10 cellular contexts compared by ENCODE assay signal in the genomic region with DNA sequence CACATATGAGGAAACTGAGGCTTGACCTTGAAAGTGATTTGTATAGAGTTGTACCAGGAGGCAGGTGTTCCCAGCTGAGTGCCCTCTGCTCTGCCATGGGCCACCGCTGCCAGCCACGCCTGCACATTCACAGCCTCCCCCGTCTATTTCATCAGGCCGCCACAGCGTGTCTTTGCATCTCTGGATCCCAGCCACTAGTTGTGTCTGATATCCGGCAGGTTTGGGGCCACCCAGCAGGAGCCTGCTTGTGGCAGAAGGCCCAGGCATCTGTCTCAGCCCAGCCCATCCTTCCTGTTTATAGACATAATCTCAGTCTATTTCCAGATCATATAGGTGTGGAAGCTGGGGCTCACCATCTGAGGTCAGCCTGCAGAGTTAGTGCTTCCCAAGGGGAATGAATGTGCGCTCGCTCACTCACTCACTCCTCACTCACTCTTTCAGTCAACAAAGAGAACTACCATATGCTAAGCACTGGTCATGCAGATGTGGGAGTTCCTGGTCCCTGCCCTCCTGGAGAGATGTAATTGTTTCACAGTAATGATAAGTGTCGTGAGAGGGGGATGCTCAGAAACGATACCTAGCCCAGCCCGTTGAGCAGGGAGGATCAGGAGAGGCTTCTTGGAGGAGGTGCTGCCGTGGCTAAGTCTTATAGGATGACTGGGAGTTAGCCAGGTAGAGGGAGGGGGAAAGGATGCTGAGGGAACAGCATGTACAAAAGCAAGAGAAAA.
DNase-seq lines count a peak whose midpoint lies in the region; ATAC-seq and TF ChIP-seq lines count a peak whose summit lies in the region.
"Had no signal": no experiment of that assay in that cellular context is flagged by ENCODE, and none has a peak within 500 bp of the region (broad histone marks: within the 10 kb centered on the region; RNA-seq: fewer than 3 reads in every experiment).

No MANE protein-coding gene starts in this region.

- peak; percentile 18 to 24 for DNase-seq in activated T-cell treated with anti-CD3 and anti-CD28 coated beads, Interleukin-2, amount 50 U/mL, for 72 hours
- no peak for DNase-seq in activated T-cell treated with anti-CD3 and anti-CD28 coated beads, Interleukin-2, amount 50 U/mL, for 48 hours
- peak; percentile 20 to 31 for DNase-seq in activated CD4-positive, alpha-beta T cell treated with anti-CD3 and anti-CD28 coated beads, Interleukin-2, amount 50 U/mL, for 48 hours
- DNase-seq in stromal cell of bone marrow (ENCODE audit: low read depth) (peak; percentile 16), stomach (no peak), AML-193 (lab: John Stamatoyannopoulos, UW) (no peak)
- DNase-seq: left lung, OCI-M1 had no signal

- TF ChIP-seq POLR2A in gastroesophageal sphincter (IDR thresholded peaks at IDR 0.05) (no peak), stomach (IDR thresholded peaks at IDR 0.05) (no peak)

- H3K36me3 ChIP-seq in gastroesophageal sphincter (peaks cover 0 to 7% of the 10 kb centered on the region in 2 donors), stomach (peaks cover 0 to 3% (median 0%) of the 10 kb centered on the region in 4 donors)

- 63 to 64% methylated on average over 11 to 12 of the region's 12 CpGs for WGBS in gastroesophageal sphincter (ENCODE audit: low coverage in 1 of 2), 2 donors
- 46 to 57% (median 55%) methylated on average over 12 of the region's 12 CpGs for whole genome bisulfite sequencing in stomach, 5 donors

- intact Hi-C loops in stomach (cut with DNase I; ENCODE audit: low total_unique reads): no loop called here

- no peaks in the 10 kb centered on the region for H3K27me3 Mint-ChIP-seq in activated T-cell treated with anti-CD3 and anti-CD28 coated beads, Interleukin-2, amount 50 U/mL, for 72 hours (ENCODE audit: low read depth)

- H3K27ac Mint-ChIP-seq in activated T-cell treated with anti-CD3 and anti-CD28 coated beads, Interleukin-2, amount 50 U/mL, for 72 hours: no peak overlapping the region

- H3K27me3 ChIP-seq in gastroesophageal sphincter (no peaks in the 10 kb centered on the region), stomach (no peaks in the 10 kb centered on the region)
- H3K27me3 ChIP-seq: left lung had no signal

- no peaks in the 10 kb centered on the region for H3K36me3 Mint-ChIP-seq in activated T-cell treated with anti-CD3 and anti-CD28 coated beads, Interleukin-2, amount 50 U/mL, for 72 hours (ENCODE audit: insufficient read depth in 2 of 2)

- H3K27ac ChIP-seq in gastroesophageal sphincter (no peak overlapping the region), stomach (peak overlapping the region in 2 of 5 donors; percentile 6 to 11)

- peak overlapping the region in 1 of 2 donors; percentile 0 for H3K4me3 Mint-ChIP-seq in activated T-cell treated with anti-CD3 and anti-CD28 coated beads, Interleukin-2, amount 50 U/mL, for 72 hours

- TF ChIP-seq EP300 in gastroesophageal sphincter (IDR thresholded peaks at IDR 0.05) (no peak), stomach (IDR thresholded peaks at IDR 0.05) (no peak)

- H3K9me3 ChIP-seq in gastroesophageal sphincter: no peaks in the 10 kb centered on the region
- H3K9me3 ChIP-seq in stomach: no peaks in the 10 kb centered on the region
- H3K9me3 ChIP-seq: left lung had no signal

- H3K4me1 Mint-ChIP-seq in activated T-cell treated with anti-CD3 and anti-CD28 coated beads, Interleukin-2, amount 50 U/mL, for 72 hours (ENCODE audit: low read depth): peaks cover 43% of the 10 kb centered on the region

- H3K4me3 ChIP-seq in gastroesophageal sphincter (no peak overlapping the region), stomach (no peak overlapping the region)
- H3K4me3 ChIP-seq: left lung had no signal

- H3K4me1 ChIP-seq in gastroesophageal sphincter (peaks cover 0 to 34% (median 17%) of the 10 kb centered on the region in 3 donors), stomach (peaks cover 11 to 32% (median 20%) of the 10 kb centered on the region in 4 donors)

- peak; percentile 52 to 64 for ATAC-seq in activated T-cell treated with anti-CD3 and anti-CD28 coated beads, Interleukin-2, amount 50 U/mL, for 72 hours (replicated peaks in 1 of 2)
- ATAC-seq in gastroesophageal sphincter (peak; percentile 37), GM19397 (IDR thresholded peaks at IDR 0.05; ENCODE audit: unreplicated experiment) (no peak)
- ATAC-seq: left lung had no signal

- H3K9me3 Mint-ChIP-seq in activated T-cell treated with anti-CD3 and anti-CD28 coated beads, Interleukin-2, amount 50 U/mL, for 72 hours: no peaks in the 10 kb centered on the region

- TF ChIP-seq CTCF in gastroesophageal sphincter (IDR thresholded peaks at IDR 0.05) (no peak), stomach (IDR thresholded peaks at IDR 0.05) (no peak)

Comparison
In these comparisons a context has a peak if more than half of its experiments do, and no peak if none do; other contexts are left out.
1. DNase-seq: peak in activated T-cell treated with anti-CD3 and anti-CD28 coated beads, Interleukin-2, amount 50 U/mL, for 72 hours (2 of 2), activated CD4-positive, alpha-beta T cell treated with anti-CD3 and anti-CD28 coated beads, Interleukin-2, amount 50 U/mL, for 48 hours (2 of 2) and stromal cell of bone marrow (single experiment); none in activated T-cell treated with anti-CD3 and anti-CD28 coated beads, Interleukin-2, amount 50 U/mL, for 48 hours (0 of 2), stomach (single experiment) and AML-193 (0 of 2).